18 cellular contexts compared by ENCODE assay signal in the genomic region with DNA sequence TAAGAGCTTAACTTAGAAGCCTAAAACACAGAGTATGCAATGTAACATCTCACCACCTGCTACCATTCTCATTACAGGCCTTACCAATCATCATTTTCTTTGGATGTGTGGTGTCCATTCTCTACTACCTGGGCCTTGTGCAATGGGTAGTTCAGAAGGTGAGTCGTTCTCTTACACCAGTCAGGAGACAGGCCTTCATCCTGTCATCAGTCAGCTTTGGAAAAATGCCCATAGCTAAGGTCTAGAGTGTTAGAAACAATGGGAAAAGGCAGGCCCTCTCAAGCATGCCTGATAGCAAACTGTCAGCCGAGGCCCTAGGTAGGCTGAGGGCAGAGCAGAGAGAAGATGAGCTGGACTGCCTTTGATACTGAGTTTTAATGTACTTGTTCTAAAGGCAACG. TPM values are rescaled to one million over a fixed set of nuclear protein-coding genes. Genes with fewer than 3 reads are reported as not detected.
DNase-seq lines count a peak whose midpoint lies in the region; ATAC-seq and TF ChIP-seq lines count a peak whose summit lies in the region.
"Had no signal": no experiment of that assay in that cellular context is flagged by ENCODE, and none has a peak within 500 bp of the region (broad histone marks: within the 10 kb centered on the region; RNA-seq: fewer than 3 reads in every experiment).

No MANE protein-coding gene starts in this region.

- H3K79me2 ChIP-seq in PC-3 (ENCODE audit: low read length), result no peaks in the 10 kb centered on the region
- H3K79me2 ChIP-seq in mammary epithelial cell (ENCODE audit: insufficient read depth, low read length), result no peaks in the 10 kb centered on the region

- no peaks in the 10 kb centered on the region for H3K9me3 Mint-ChIP-seq in activated CD4-positive, alpha-beta memory T cell treated with anti-CD3 and anti-CD28 coated beads, Interleukin-2, amount 10 ng/mL, durations not matched to agents 7 days and 5 days
- no peaks in the 10 kb centered on the region for H3K9me3 Mint-ChIP-seq in activated T-cell treated with anti-CD3 and anti-CD28 coated beads, Interleukin-2, amount 50 U/mL, for 72 hours
- H3K9me3 Mint-ChIP-seq in activated CD4-positive, alpha-beta memory T cell treated with anti-CD3 and anti-CD28 coated beads for 36 hours, result no peaks in the 10 kb centered on the region
- H3K9me3 Mint-ChIP-seq: CD8-positive, alpha-beta T cell; GM23338 had no signal

- no peak overlapping the region for H3K27ac Mint-ChIP-seq in activated CD4-positive, alpha-beta memory T cell treated with anti-CD3 and anti-CD28 coated beads, Interleukin-2, amount 10 ng/mL, durations not matched to agents 7 days and 5 days
- no peak overlapping the region for H3K27ac Mint-ChIP-seq in activated T-cell treated with anti-CD3 and anti-CD28 coated beads, Interleukin-2, amount 50 U/mL, for 72 hours
- H3K27ac Mint-ChIP-seq in activated CD4-positive, alpha-beta memory T cell treated with anti-CD3 and anti-CD28 coated beads for 36 hours, result no peak overlapping the region
- H3K27ac Mint-ChIP-seq: CD8-positive, alpha-beta T cell; GM23338 had no signal

- in situ Hi-C loops in mammary epithelial cell (cut with MboI; ENCODE audit: low sequenced_read_pairs in 2 of 2), result no loop called here

- no peaks in the 10 kb centered on the region for H3F3A ChIP-seq in PC-3 (ENCODE audit: low read length, unreplicated experiment)

- CTCF ChIA-PET in PC-3 (lab: Charles Lee), result no interaction called here
- CTCF ChIA-PET in mammary epithelial cell (lab: Charles Lee; ENCODE audit: low non-redundant PET), result no interaction called here
- CTCF ChIA-PET in activated CD4-positive, alpha-beta memory T cell treated with anti-CD3 and anti-CD28 coated beads, Interleukin-2, amount 10 ng/mL, durations not matched to agents 7 days and 5 days (lab: Charles Lee), result no interaction called here
- CTCF ChIA-PET in activated CD4-positive, alpha-beta memory T cell treated with anti-CD3 and anti-CD28 coated beads for 36 hours (lab: Charles Lee), result interaction anchor here (0.9 to 1.1 kb wide), 2 partner anchors 58 to 134 kb away, joined by 4 to 5 read pairs; no protein-coding TSS in a partner anchor

- H3K36me3 ChIP-seq in PC-3 (ENCODE audit: low read depth, low read length) (no peaks in the 10 kb centered on the region), mammary epithelial cell (ENCODE audit: insufficient read depth, low read length) (no peaks in the 10 kb centered on the region)
- H3K36me3 ChIP-seq: BE2C had no signal

- BruUV-seq in PC-3 (replicated peaks; lab: Mats Ljungman, UMichigan) (no TSS peak), mammary epithelial cell (replicated peaks; lab: Mats Ljungman, UMichigan) (no TSS peak)

- H3K9ac ChIP-seq in PC-3 (ENCODE audit: low read length) (no peak overlapping the region), mammary epithelial cell (ENCODE audit: insufficient read depth, low read length) (no peak overlapping the region)

- intact Hi-C loops in PC-3 (cut with micrococcal nuclease), result no loop called here
- intact Hi-C loops in mammary epithelial cell (cut with micrococcal nuclease), result no loop called here
- intact Hi-C loops in activated CD4-positive, alpha-beta memory T cell treated with anti-CD3 and anti-CD28 coated beads for 36 hours (cut with micrococcal nuclease), result no loop called here

- POLR2A ChIA-PET in PC-3 (lab: Charles Lee; ENCODE audit: unreplicated experiment), result no interaction called here
- POLR2A ChIA-PET in activated CD4-positive, alpha-beta memory T cell treated with anti-CD3 and anti-CD28 coated beads, Interleukin-2, amount 10 ng/mL, durations not matched to agents 7 days and 5 days (lab: Charles Lee), result no interaction called here
- POLR2A ChIA-PET in activated CD4-positive, alpha-beta memory T cell treated with anti-CD3 and anti-CD28 coated beads for 36 hours (lab: Charles Lee), result no interaction called here

- no peaks in the 10 kb centered on the region for H3K9me2 ChIP-seq in PC-3 (replicated peaks; ENCODE audit: low read length)

- H3K27me3 ChIP-seq in PC-3 (ENCODE audit: low read length), result no peaks in the 10 kb centered on the region
- no peaks in the 10 kb centered on the region for H3K27me3 ChIP-seq in mammary epithelial cell (ENCODE audit: insufficient read depth, low read length)
- H3K27me3 ChIP-seq: BE2C had no signal

- ATAC-seq in PC-3 (no peak), esophagus mucosa (peak; percentile 25)
- ATAC-seq in activated T-cell treated with anti-CD3 and anti-CD28 coated beads, Interleukin-2, amount 50 U/mL, for 72 hours (replicated peaks in 1 of 2), result no peak
- ATAC-seq: A549; CD8-positive, alpha-beta T cell; GM23338 had no signal

- H4K20me1 ChIP-seq in PC-3 (ENCODE audit: low read length) (no peaks in the 10 kb centered on the region), mammary epithelial cell (ENCODE audit: insufficient read depth, low read length) (no peaks in the 10 kb centered on the region)

- TF ChIP-seq CTCF in PC-3 (conservative IDR thresholded peaks at IDR 0.05; ENCODE audit: low read depth, low read length), result no peak
- no peak for TF ChIP-seq CTCF in mammary epithelial cell (conservative IDR thresholded peaks at IDR 0.05 in 1 of 2, IDR thresholded peaks at IDR 0.05 in 1 of 2; ENCODE audit: extremely low read depth in 1 of 2, insufficient read depth in 1 of 2, low read depth in 1 of 2, low read length in 2 of 2)

- no peaks in the 10 kb centered on the region for H3K36me3 Mint-ChIP-seq in activated CD4-positive, alpha-beta memory T cell treated with anti-CD3 and anti-CD28 coated beads, Interleukin-2, amount 10 ng/mL, durations not matched to agents 7 days and 5 days (ENCODE audit: low read depth)
- no peaks in the 10 kb centered on the region for H3K36me3 Mint-ChIP-seq in activated T-cell treated with anti-CD3 and anti-CD28 coated beads, Interleukin-2, amount 50 U/mL, for 72 hours (ENCODE audit: insufficient read depth in 2 of 2)
- H3K36me3 Mint-ChIP-seq in activated CD4-positive, alpha-beta memory T cell treated with anti-CD3 and anti-CD28 coated beads for 36 hours, result no peaks in the 10 kb centered on the region
- H3K36me3 Mint-ChIP-seq: CD8-positive, alpha-beta T cell had no signal

- H3K4me1 Mint-ChIP-seq in activated CD4-positive, alpha-beta memory T cell treated with anti-CD3 and anti-CD28 coated beads, Interleukin-2, amount 10 ng/mL, durations not matched to agents 7 days and 5 days, result no peaks in the 10 kb centered on the region
- no peaks in the 10 kb centered on the region for H3K4me1 Mint-ChIP-seq in activated T-cell treated with anti-CD3 and anti-CD28 coated beads, Interleukin-2, amount 50 U/mL, for 72 hours (ENCODE audit: low read depth)
- H3K4me1 Mint-ChIP-seq in activated CD4-positive, alpha-beta memory T cell treated with anti-CD3 and anti-CD28 coated beads for 36 hours (ENCODE audit: low read depth), result no peaks in the 10 kb centered on the region
- H3K4me1 Mint-ChIP-seq: GM23338 had no signal

- H3K27ac ChIP-seq in PC-3 (ENCODE audit: low read length), result no peak overlapping the region
- no peak overlapping the region for H3K27ac ChIP-seq in mammary epithelial cell (ENCODE audit: insufficient read depth, low read depth, low read length)
- H3K27ac ChIP-seq: A549, C4-2B had no signal

- H3K9me3 ChIP-seq in PC-3 (ENCODE audit: low read length) (no peaks in the 10 kb centered on the region), mammary epithelial cell (replicated peaks; ENCODE audit: insufficient read depth, low read length) (no peaks in the 10 kb centered on the region)
- H3K9me3 ChIP-seq: A549, BE2C had no signal

- dilution Hi-C loops in mammary epithelial cell (cut with HindIII; ENCODE audit: low sequenced_read_pairs), result no loop called here

- H3K4me3 ChIP-seq in PC-3 (ENCODE audit: low read length) (no peak overlapping the region), mammary epithelial cell (replicated peaks in 1 of 3; ENCODE audit: insufficient read depth in 1 of 3, low read depth in 2 of 3, low read length in 3 of 3) (no peak overlapping the region)
- H3K4me3 ChIP-seq: A549, GM23338 had no signal

- DNase-seq in PC-3, result peak; percentile 55
- peak; percentile 68 for DNase-seq in mammary epithelial cell
- peak; percentile 87 for DNase-seq in kidney tubule cell (ENCODE audit: low spot score)
- no peak for DNase-seq in activated CD4-positive, alpha-beta memory T cell treated with anti-CD3 and anti-CD28 coated beads, Interleukin-2, amount 10 ng/mL, durations not matched to agents 7 days and 5 days
- DNase-seq in activated T-cell treated with anti-CD3 and anti-CD28 coated beads, Interleukin-2, amount 50 U/mL, for 72 hours, result no peak
- no peak for DNase-seq in activated CD4-positive, alpha-beta memory T cell treated with anti-CD3 and anti-CD28 coated beads for 36 hours
- DNase-seq: BE2C; CD8-positive, alpha-beta T cell; COR-L47; DMS153; DND-41; GDM1; H7 had no signal

- H3K4me2 ChIP-seq in PC-3 (ENCODE audit: low read length), result no peak overlapping the region
- no peak overlapping the region for H3K4me2 ChIP-seq in mammary epithelial cell (ENCODE audit: insufficient read depth, low read depth, low read length)
- H3K4me2 ChIP-seq: A549, GM23338 had no signal

- WGBS in mammary epithelial cell (ENCODE audit: low coverage, missing lambda C conversion rate), result 69% methylated on average over 3 of the region's 3 CpGs

- H2AFZ ChIP-seq in PC-3 (ENCODE audit: low read length), result no peak overlapping the region
- no peak overlapping the region for H2AFZ ChIP-seq in mammary epithelial cell (ENCODE audit: low read depth, low read length)
- H2AFZ ChIP-seq: GM23338 had no signal

- no peaks in the 10 kb centered on the region for H3K27me3 Mint-ChIP-seq in activated CD4-positive, alpha-beta memory T cell treated with anti-CD3 and anti-CD28 coated beads, Interleukin-2, amount 10 ng/mL, durations not matched to agents 7 days and 5 days
- no peaks in the 10 kb centered on the region for H3K27me3 Mint-ChIP-seq in activated T-cell treated with anti-CD3 and anti-CD28 coated beads, Interleukin-2, amount 50 U/mL, for 72 hours (ENCODE audit: low read depth)
- H3K27me3 Mint-ChIP-seq in activated CD4-positive, alpha-beta memory T cell treated with anti-CD3 and anti-CD28 coated beads for 36 hours, result no peaks in the 10 kb centered on the region

- H3K4me3 Mint-ChIP-seq in activated CD4-positive, alpha-beta memory T cell treated with anti-CD3 and anti-CD28 coated beads, Interleukin-2, amount 10 ng/mL, durations not matched to agents 7 days and 5 days, result no peak overlapping the region
- H3K4me3 Mint-ChIP-seq in activated T-cell treated with anti-CD3 and anti-CD28 coated beads, Interleukin-2, amount 50 U/mL, for 72 hours, result no peak overlapping the region
- no peak overlapping the region for H3K4me3 Mint-ChIP-seq in activated CD4-positive, alpha-beta memory T cell treated with anti-CD3 and anti-CD28 coated beads for 36 hours
- H3K4me3 Mint-ChIP-seq: CD8-positive, alpha-beta T cell; GM23338 had no signal

- H3K4me1 ChIP-seq in PC-3 (ENCODE audit: insufficient read depth, low read length) (no peaks in the 10 kb centered on the region), mammary epithelial cell (ENCODE audit: insufficient read depth, low read length) (no peaks in the 10 kb centered on the region)
- H3K4me1 ChIP-seq: A549, BE2C had no signal

RNA-seq across cellular contexts. Expression of gene SLC28A2, which starts 13.5 kb away (rescaled TPM):
- total RNA-seq in PC-3 (2014; rRNA removed) (not detected in 2 replicates), mammary epithelial cell (not detected), esophagus mucosa (not detected)
- polyA plus RNA-seq in mammary epithelial cell, result not detected
- polyA minus RNA-seq in mammary epithelial cell, result not detected
- not detected for total RNA-seq in activated CD4-positive, alpha-beta memory T cell treated with anti-CD3 and anti-CD28 coated beads, Interleukin-2, amount 10 ng/mL, durations not matched to agents 7 days and 5 days
- total RNA-seq in activated T-cell treated with anti-CD3 and anti-CD28 coated beads, Interleukin-2, amount 50 U/mL, for 72 hours, result not detected
- not detected for total RNA-seq in activated CD4-positive, alpha-beta memory T cell treated with anti-CD3 and anti-CD28 coated beads for 36 hours
- total RNA-seq: CD8-positive, alpha-beta T cell; GM23338; H7 had no signal
- polyA plus RNA-seq: AG04450 had no signal

Comparison
In these comparisons a context has a peak if more than half of its experiments do, and no peak if none do; other contexts are left out.
1. DNase-seq: peak in PC-3 (single experiment), mammary epithelial cell (single experiment) and kidney tubule cell (single experiment); none in activated CD4-positive, alpha-beta memory T cell treated with anti-CD3 and anti-CD28 coated beads, Interleukin-2, amount 10 ng/mL, durations not matched to agents 7 days and 5 days (single experiment), activated T-cell treated with anti-CD3 and anti-CD28 coated beads, Interleukin-2, amount 50 U/mL, for 72 hours (0 of 2) and activated CD4-positive, alpha-beta memory T cell treated with anti-CD3 and anti-CD28 coated beads for 36 hours (single experiment).